11 cellular contexts compared by ENCODE assay signal in the genomic region with DNA sequence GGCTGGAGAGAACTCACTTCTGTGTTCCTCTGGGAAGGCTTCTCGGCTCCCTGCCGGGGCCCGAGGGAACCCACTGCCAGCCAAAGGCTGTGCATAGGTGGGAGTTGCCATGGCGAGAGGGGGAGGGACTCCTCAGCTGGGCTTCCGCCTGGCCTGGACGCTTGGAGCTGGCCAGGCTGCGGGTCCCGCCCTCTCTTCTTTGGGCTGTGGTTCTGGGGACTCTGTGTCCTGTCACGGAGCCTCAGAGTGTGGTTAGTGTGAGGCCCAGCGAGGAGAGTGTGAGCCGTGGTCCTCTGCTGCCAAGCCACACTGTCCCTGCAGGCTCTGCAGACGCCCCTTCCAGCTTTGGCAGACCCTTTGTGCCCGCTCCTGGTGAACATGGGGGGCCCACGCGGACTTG.
DNase-seq lines count a peak whose midpoint lies in the region; ATAC-seq and TF ChIP-seq lines count a peak whose summit lies in the region.
"Had no signal": no experiment of that assay in that cellular context is flagged by ENCODE, and none has a peak within 500 bp of the region (broad histone marks: within the 10 kb centered on the region; RNA-seq: fewer than 3 reads in every experiment).

No MANE protein-coding gene starts in this region.

- H3K4me1 Mint-ChIP-seq in GM23338: peaks cover 14% of the 10 kb centered on the region

- H3K4me3 ChIP-seq in GM23338 (no peak overlapping the region), duodenal mucosa (ENCODE audit: low read depth in 1 of 2, low read length in 2 of 2) (no peak overlapping the region)
- H3K4me3 ChIP-seq: ovary, upper lobe of left lung had no signal

- peak overlapping the region in 1 of 2 donors; percentile 25 for H3K9ac ChIP-seq in duodenal mucosa (ENCODE audit: low read depth in 1 of 2, low read length in 2 of 2)

- peaks cover 22% of the 10 kb centered on the region; the same call in 1 of the 2 replicates for H4K20me1 ChIP-seq in GM23338 (replicated peaks; ENCODE audit: insufficient read depth)

- no peaks in the 10 kb centered on the region for H3K9me3 Mint-ChIP-seq in GM23338

- H3K79me2 ChIP-seq in GM23338 (replicated peaks; ENCODE audit: insufficient read depth): peaks cover 74% of the 10 kb centered on the region

- no peak overlapping the region for H3K4me2 ChIP-seq in GM23338

- no peak overlapping the region for H2AFZ ChIP-seq in GM23338

- H3K4me3 Mint-ChIP-seq in GM23338: no peak overlapping the region

- no peaks in the 10 kb centered on the region; the same call in 1 of the 2 replicates for H3K4me1 ChIP-seq in GM23338 (ENCODE audit: insufficient read depth)
- H3K4me1 ChIP-seq in duodenal mucosa (ENCODE audit: control insufficient read depth in 1 of 2, insufficient read depth in 2 of 2, low read length in 2 of 2): peaks cover 0 to 5% of the 10 kb centered on the region in 2 donors
- H3K4me1 ChIP-seq: upper lobe of left lung had no signal

- H3K27ac Mint-ChIP-seq in GM23338: no peak overlapping the region

- H3K9me2 ChIP-seq in GM23338 (ENCODE audit: insufficient read depth): no peaks in the 10 kb centered on the region

- peak; percentile 89 for ATAC-seq in GM23338
- ATAC-seq in stimulated activated naive CD8-positive, alpha-beta T cell treated with anti-CD3 and anti-CD28 coated beads, Interleukin-15, Interleukin-2, amounts not matched to agents 100 U/mL and 50 U/mL, for 24 hours: no peak
- no peak for ATAC-seq in HG03135 (IDR thresholded peaks at IDR 0.05; ENCODE audit: unreplicated experiment)
- ATAC-seq in GM21529 (IDR thresholded peaks at IDR 0.05; ENCODE audit: unreplicated experiment): no peak

- no peaks in the 10 kb centered on the region for H3K36me3 Mint-ChIP-seq in GM23338 (ENCODE audit: low read depth)

- peaks cover 18% of the 10 kb centered on the region for H3K27me3 Mint-ChIP-seq in GM23338 (ENCODE audit: insufficient read depth, low read depth, poor library complexity)

- H3K27me3 ChIP-seq in GM23338 (ENCODE audit: insufficient read depth): no peaks in the 10 kb centered on the region
- no peaks in the 10 kb centered on the region for H3K27me3 ChIP-seq in duodenal mucosa (ENCODE audit: control insufficient read depth in 1 of 2, insufficient read depth in 2 of 2, low read length in 2 of 2)
- H3K27me3 ChIP-seq in layer of hippocampus (ENCODE audit: control insufficient read depth, insufficient read depth, low read length): no peaks in the 10 kb centered on the region
- H3K27me3 ChIP-seq: ovary, upper lobe of left lung had no signal

- no peaks in the 10 kb centered on the region for H3K36me3 ChIP-seq in GM23338 (ENCODE audit: insufficient read depth)
- H3K36me3 ChIP-seq in duodenal mucosa (ENCODE audit: control insufficient read depth in 1 of 2, insufficient read depth in 2 of 2, low read length in 2 of 2): no peaks in the 10 kb centered on the region
- H3K36me3 ChIP-seq: ovary, upper lobe of left lung had no signal

- DNase-seq in GM23338 (ENCODE audit: low spot score): peak; percentile 58
- peak; percentile 50 for DNase-seq in putamen (ENCODE audit: low spot score)
- DNase-seq in stimulated activated naive CD8-positive, alpha-beta T cell treated with anti-CD3 and anti-CD28 coated beads, Interleukin-15, Interleukin-2, amounts not matched to agents 100 U/mL and 50 U/mL, for 24 hours: no peak
- no peak for DNase-seq in NAMALWA (ENCODE audit: low spot score)
- DNase-seq: NCI-H1417 treated with DMSO at 0.1 percent for 48 hours, ovary had no signal

- H3K9me3 ChIP-seq in duodenal mucosa (ENCODE audit: control insufficient read depth in 1 of 2, low read length in 2 of 2): no peaks in the 10 kb centered on the region
- H3K9me3 ChIP-seq: ovary, upper lobe of left lung had no signal

- TF ChIP-seq CTCF in GM23338 (conservative IDR thresholded peaks at IDR 0.05; ENCODE audit: low read depth in 2 of 2): no peak

- H3F3A ChIP-seq in GM23338 (replicated peaks; ENCODE audit: low read depth): no peaks in the 10 kb centered on the region

- H3K27ac ChIP-seq in GM23338 (ENCODE audit: low read depth): no peak overlapping the region
- peak overlapping the region; percentile 18 for H3K27ac ChIP-seq in duodenal mucosa (ENCODE audit: low read depth, low read length)
- H3K27ac ChIP-seq in layer of hippocampus (ENCODE audit: low read depth, low read length): peak overlapping the region; percentile 62
- H3K27ac ChIP-seq: ovary, upper lobe of left lung had no signal

TF ChIP-seq in GM23338, 12 proteins besides CTCF, POLR2A, EP300 and RAD21 (continues in another document):
- TF ChIP-seq ZNF462 (CRISPR knock-in tag; IDR thresholded peaks at IDR 0.05): no peak
- no peak for TF ChIP-seq NANOG (IDR thresholded peaks at IDR 0.05; ENCODE audit: borderline replicate concordance)
- TF ChIP-seq ETS1 (IDR thresholded peaks at IDR 0.05): no peak
- no peak for TF ChIP-seq POLR2AphosphoS5 (IDR thresholded peaks at IDR 0.05; ENCODE audit: low read depth)
- no peak for TF ChIP-seq STAT1 (IDR thresholded peaks at IDR 0.05; ENCODE audit: unreplicated experiment)
- no peak for TF ChIP-seq JUNB (IDR thresholded peaks at IDR 0.05; ENCODE audit: unreplicated experiment)

Comparison
In these comparisons a context has a peak if more than half of its experiments do, and no peak if none do; other contexts are left out.
1. DNase-seq: peak in GM23338 (single experiment) and putamen (single experiment); none in stimulated activated naive CD8-positive, alpha-beta T cell treated with anti-CD3 and anti-CD28 coated beads, Interleukin-15, Interleukin-2, amounts not matched to agents 100 U/mL and 50 U/mL, for 24 hours (single experiment) and NAMALWA (single experiment).